11 cellular contexts compared by ENCODE assay signal in genomic region chr6:1917628-1918371, GRCh38.
DNase-seq lines count a peak whose midpoint lies in the region; ATAC-seq and TF ChIP-seq lines count a peak whose summit lies in the region.
"Had no signal": no experiment of that assay in that cellular context is flagged by ENCODE, and none has a peak within 500 bp of the region (broad histone marks: within the 10 kb centered on the region; RNA-seq: fewer than 3 reads in every experiment).

No MANE protein-coding gene starts in this region.

- H3F3A ChIP-seq in GM23338 (replicated peaks; ENCODE audit: low read depth): no peaks in the 10 kb centered on the region

- H3K4me3 ChIP-seq in GM23338: no peak overlapping the region
- H3K4me3 ChIP-seq in fibroblast of pulmonary artery (replicated peaks; ENCODE audit: low read depth, low read length): no peak overlapping the region
- H3K4me3 ChIP-seq: cardiac muscle cell had no signal

- CTCF ChIA-PET in WTC11 (lab: Charles Lee): no interaction called here

- H4K20me1 ChIP-seq in GM23338 (replicated peaks; ENCODE audit: insufficient read depth): no peaks in the 10 kb centered on the region; the same call in 1 of the 2 replicates

- no peak overlapping the region for H3K4me3 Mint-ChIP-seq in GM23338
- H3K4me3 Mint-ChIP-seq in WTC11: no peak overlapping the region

- no peak overlapping the region for H3K4me2 ChIP-seq in GM23338

- H3K27ac Mint-ChIP-seq in GM23338 (0 out of 2 replicates have a peak overlapping the region, but pooled peaks have one; percentile 65), WTC11 (no peak overlapping the region)

- DNase-seq in GM23338 (ENCODE audit: low spot score) (no peak), WTC11 (ENCODE audit: low spot score) (no peak), fibroblast of pulmonary artery (ENCODE audit: low read depth) (peak; percentile 78), germinal center (ENCODE audit: low spot score) (no peak)
- peak; percentile 19 to 39 for DNase-seq in stimulated activated CD4-positive, alpha-beta T cell treated with anti-CD3 and anti-CD28 coated beads, Interleukin-2, amount 100 ng/mL, for 48 hours
- DNase-seq: NCI-H2081 had no signal

- H3K9me3 Mint-ChIP-seq in GM23338: no peaks in the 10 kb centered on the region
- H3K9me3 Mint-ChIP-seq in WTC11: no peaks in the 10 kb centered on the region

- H3K27me3 Mint-ChIP-seq in GM23338 (ENCODE audit: insufficient read depth, low read depth, poor library complexity): peaks cover 2% of the 10 kb centered on the region
- H3K27me3 Mint-ChIP-seq in WTC11 (ENCODE audit: low read depth): no peaks in the 10 kb centered on the region

- H3K79me2 ChIP-seq in GM23338 (replicated peaks; ENCODE audit: insufficient read depth): no peaks in the 10 kb centered on the region
- H3K79me2 ChIP-seq: parathyroid adenoma had no signal

- no peak overlapping the region for H2AFZ ChIP-seq in GM23338
- H2AFZ ChIP-seq: parathyroid adenoma had no signal

- H3K9me2 ChIP-seq in GM23338 (ENCODE audit: insufficient read depth): peaks cover 4% of the 10 kb centered on the region; the same call in 1 of the 2 replicates

- H3K4me1 ChIP-seq in GM23338 (ENCODE audit: insufficient read depth): peaks cover 25% of the 10 kb centered on the region
- H3K4me1 ChIP-seq: parathyroid adenoma had no signal

- POLR2A ChIA-PET in WTC11 (lab: Charles Lee): no interaction called here

- H3K27ac ChIP-seq in GM23338 (ENCODE audit: low read depth): no peak overlapping the region
- H3K27ac ChIP-seq: cardiac muscle cell, parathyroid adenoma had no signal

- H3K27me3 ChIP-seq in GM23338 (ENCODE audit: insufficient read depth): no peaks in the 10 kb centered on the region
- H3K27me3 ChIP-seq: cardiac muscle cell had no signal

- no peaks in the 10 kb centered on the region; the same call in 1 of the 2 replicates for H3K36me3 ChIP-seq in GM23338 (ENCODE audit: insufficient read depth)
- H3K36me3 ChIP-seq: cardiac muscle cell had no signal

- H3K4me1 Mint-ChIP-seq in GM23338 (peaks cover 26% of the 10 kb centered on the region), WTC11 (peaks cover 44% of the 10 kb centered on the region)

- TF ChIP-seq CTCF in GM23338 (conservative IDR thresholded peaks at IDR 0.05; ENCODE audit: low read depth in 2 of 2) (no peak), WTC11 (IDR thresholded peaks at IDR 0.05) (no peak), fibroblast of pulmonary artery (IDR thresholded peaks at IDR 0.05; ENCODE audit: low read length, missing control alignments) (no peak)

- no peaks in the 10 kb centered on the region for H3K36me3 Mint-ChIP-seq in GM23338 (ENCODE audit: low read depth)
- no peaks in the 10 kb centered on the region for H3K36me3 Mint-ChIP-seq in WTC11

- ATAC-seq in GM23338 (peak; percentile 72), WTC11 (peak; percentile 57), GM19035 (IDR thresholded peaks at IDR 0.05; ENCODE audit: unreplicated experiment) (no peak), HG03571 (IDR thresholded peaks at IDR 0.05; ENCODE audit: unreplicated experiment) (no peak), GM21526 (IDR thresholded peaks at IDR 0.05; ENCODE audit: low FRiP score, unreplicated experiment) (no peak)

TF ChIP-seq in GM23338, 12 proteins besides CTCF, POLR2A, EP300 and RAD21 (continues in another document):
- TF ChIP-seq ZNF331 (CRISPR knock-in tag; IDR thresholded peaks at IDR 0.05; ENCODE audit: low read depth): no peak

TF ChIP-seq in WTC11, 78 proteins besides CTCF, POLR2A, EP300 and RAD21:
- no peak for TF ChIP-seq TP53 (CRISPR knock-in tag; IDR thresholded peaks at IDR 0.05)
- TF ChIP-seq ATF3 (CRISPR knock-in tag; conservative IDR thresholded peaks at IDR 0.05): no peak
- TF ChIP-seq NFE2L1 (CRISPR knock-in tag; IDR thresholded peaks at IDR 0.05): no peak
- TF ChIP-seq E2F5 (CRISPR knock-in tag; IDR thresholded peaks at IDR 0.05): no peak
- no peak for TF ChIP-seq FOXJ3 (CRISPR knock-in tag; IDR thresholded peaks at IDR 0.05; ENCODE audit: borderline replicate concordance)
- no peak for TF ChIP-seq ELF4 (CRISPR knock-in tag; IDR thresholded peaks at IDR 0.05; ENCODE audit: low read depth)
- no peak for TF ChIP-seq MAX (CRISPR knock-in tag; IDR thresholded peaks at IDR 0.05)
- TF ChIP-seq NR3C1 (CRISPR knock-in tag; conservative IDR thresholded peaks at IDR 0.05; ENCODE audit: low read depth): no peak
- no peak for TF ChIP-seq RORB (CRISPR knock-in tag; IDR thresholded peaks at IDR 0.05)
- TF ChIP-seq ZNF317 (CRISPR knock-in tag; IDR thresholded peaks at IDR 0.05; ENCODE audit: borderline replicate concordance, low read depth): no peak

Comparison
In these comparisons a context has a peak if more than half of its experiments do, and no peak if none do; other contexts are left out.
1. ATAC-seq: peak in GM23338 (single experiment) and WTC11 (single experiment); none in GM19035 (single experiment), HG03571 (single experiment) and GM21526 (single experiment).
2. DNase-seq: peak in fibroblast of pulmonary artery (single experiment) and stimulated activated CD4-positive, alpha-beta T cell treated with anti-CD3 and anti-CD28 coated beads, Interleukin-2, amount 100 ng/mL, for 48 hours (2 of 2); none in GM23338 (single experiment), WTC11 (single experiment) and germinal center (single experiment).